Comparison of ENCODE assay signal across 1 cellular context in the genomic region with DNA sequence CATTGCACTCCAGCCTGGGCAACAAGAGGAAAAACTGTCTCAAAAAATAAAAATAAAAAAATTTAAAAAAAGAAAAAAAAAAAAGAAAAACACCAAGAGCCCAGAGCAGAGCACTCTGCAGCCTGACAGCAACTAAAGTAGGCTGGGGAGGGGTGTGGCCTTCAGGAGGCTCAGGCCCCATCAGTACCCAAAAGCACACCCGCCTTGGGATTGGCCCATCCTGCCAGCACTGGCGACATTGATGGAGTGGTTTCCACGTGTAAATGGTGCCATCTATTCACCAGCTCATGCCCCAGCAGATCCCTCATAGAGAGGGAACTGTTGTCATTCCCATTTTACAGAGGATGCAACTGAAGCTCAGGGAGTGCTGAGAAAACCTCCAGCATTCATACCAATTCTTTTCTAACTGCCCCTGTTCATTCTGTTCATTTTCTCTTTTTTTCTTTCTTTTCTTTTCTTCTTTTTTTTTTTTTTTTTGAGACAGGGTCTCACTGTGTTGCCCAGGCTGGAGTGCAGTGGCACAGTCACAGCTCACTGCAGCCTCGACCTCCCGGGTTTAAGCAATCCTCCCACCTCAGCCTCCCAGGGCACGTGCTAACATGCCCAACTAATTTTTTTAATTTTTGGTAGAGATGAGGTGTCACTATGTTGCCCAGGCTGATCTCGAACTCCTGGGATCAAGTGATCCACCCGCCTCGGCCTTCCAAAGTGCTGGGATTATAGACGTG.
TF ChIP-seq lines count a peak whose summit lies in the region.

No MANE protein-coding gene starts in this region.

TF ChIP-seq in H1, 55 proteins besides CTCF, POLR2A, EP300 and RAD21:
- TF ChIP-seq SRF (IDR thresholded peaks at IDR 0.05; ENCODE audit: low read depth, low read length), result no peak
- TF ChIP-seq KDM1A (IDR thresholded peaks at IDR 0.05; ENCODE audit: borderline replicate concordance, low read length), result no peak
- TF ChIP-seq TBP (IDR thresholded peaks at IDR 0.05; ENCODE audit: low read depth, low read length), result no peak
- TF ChIP-seq TEAD4 (IDR thresholded peaks at IDR 0.05; ENCODE audit: low read depth, low read length), result no peak
- TF ChIP-seq TAF1 (IDR thresholded peaks at IDR 0.05; ENCODE audit: low read depth, low read length), result no peak
- TF ChIP-seq, protein P1, sequence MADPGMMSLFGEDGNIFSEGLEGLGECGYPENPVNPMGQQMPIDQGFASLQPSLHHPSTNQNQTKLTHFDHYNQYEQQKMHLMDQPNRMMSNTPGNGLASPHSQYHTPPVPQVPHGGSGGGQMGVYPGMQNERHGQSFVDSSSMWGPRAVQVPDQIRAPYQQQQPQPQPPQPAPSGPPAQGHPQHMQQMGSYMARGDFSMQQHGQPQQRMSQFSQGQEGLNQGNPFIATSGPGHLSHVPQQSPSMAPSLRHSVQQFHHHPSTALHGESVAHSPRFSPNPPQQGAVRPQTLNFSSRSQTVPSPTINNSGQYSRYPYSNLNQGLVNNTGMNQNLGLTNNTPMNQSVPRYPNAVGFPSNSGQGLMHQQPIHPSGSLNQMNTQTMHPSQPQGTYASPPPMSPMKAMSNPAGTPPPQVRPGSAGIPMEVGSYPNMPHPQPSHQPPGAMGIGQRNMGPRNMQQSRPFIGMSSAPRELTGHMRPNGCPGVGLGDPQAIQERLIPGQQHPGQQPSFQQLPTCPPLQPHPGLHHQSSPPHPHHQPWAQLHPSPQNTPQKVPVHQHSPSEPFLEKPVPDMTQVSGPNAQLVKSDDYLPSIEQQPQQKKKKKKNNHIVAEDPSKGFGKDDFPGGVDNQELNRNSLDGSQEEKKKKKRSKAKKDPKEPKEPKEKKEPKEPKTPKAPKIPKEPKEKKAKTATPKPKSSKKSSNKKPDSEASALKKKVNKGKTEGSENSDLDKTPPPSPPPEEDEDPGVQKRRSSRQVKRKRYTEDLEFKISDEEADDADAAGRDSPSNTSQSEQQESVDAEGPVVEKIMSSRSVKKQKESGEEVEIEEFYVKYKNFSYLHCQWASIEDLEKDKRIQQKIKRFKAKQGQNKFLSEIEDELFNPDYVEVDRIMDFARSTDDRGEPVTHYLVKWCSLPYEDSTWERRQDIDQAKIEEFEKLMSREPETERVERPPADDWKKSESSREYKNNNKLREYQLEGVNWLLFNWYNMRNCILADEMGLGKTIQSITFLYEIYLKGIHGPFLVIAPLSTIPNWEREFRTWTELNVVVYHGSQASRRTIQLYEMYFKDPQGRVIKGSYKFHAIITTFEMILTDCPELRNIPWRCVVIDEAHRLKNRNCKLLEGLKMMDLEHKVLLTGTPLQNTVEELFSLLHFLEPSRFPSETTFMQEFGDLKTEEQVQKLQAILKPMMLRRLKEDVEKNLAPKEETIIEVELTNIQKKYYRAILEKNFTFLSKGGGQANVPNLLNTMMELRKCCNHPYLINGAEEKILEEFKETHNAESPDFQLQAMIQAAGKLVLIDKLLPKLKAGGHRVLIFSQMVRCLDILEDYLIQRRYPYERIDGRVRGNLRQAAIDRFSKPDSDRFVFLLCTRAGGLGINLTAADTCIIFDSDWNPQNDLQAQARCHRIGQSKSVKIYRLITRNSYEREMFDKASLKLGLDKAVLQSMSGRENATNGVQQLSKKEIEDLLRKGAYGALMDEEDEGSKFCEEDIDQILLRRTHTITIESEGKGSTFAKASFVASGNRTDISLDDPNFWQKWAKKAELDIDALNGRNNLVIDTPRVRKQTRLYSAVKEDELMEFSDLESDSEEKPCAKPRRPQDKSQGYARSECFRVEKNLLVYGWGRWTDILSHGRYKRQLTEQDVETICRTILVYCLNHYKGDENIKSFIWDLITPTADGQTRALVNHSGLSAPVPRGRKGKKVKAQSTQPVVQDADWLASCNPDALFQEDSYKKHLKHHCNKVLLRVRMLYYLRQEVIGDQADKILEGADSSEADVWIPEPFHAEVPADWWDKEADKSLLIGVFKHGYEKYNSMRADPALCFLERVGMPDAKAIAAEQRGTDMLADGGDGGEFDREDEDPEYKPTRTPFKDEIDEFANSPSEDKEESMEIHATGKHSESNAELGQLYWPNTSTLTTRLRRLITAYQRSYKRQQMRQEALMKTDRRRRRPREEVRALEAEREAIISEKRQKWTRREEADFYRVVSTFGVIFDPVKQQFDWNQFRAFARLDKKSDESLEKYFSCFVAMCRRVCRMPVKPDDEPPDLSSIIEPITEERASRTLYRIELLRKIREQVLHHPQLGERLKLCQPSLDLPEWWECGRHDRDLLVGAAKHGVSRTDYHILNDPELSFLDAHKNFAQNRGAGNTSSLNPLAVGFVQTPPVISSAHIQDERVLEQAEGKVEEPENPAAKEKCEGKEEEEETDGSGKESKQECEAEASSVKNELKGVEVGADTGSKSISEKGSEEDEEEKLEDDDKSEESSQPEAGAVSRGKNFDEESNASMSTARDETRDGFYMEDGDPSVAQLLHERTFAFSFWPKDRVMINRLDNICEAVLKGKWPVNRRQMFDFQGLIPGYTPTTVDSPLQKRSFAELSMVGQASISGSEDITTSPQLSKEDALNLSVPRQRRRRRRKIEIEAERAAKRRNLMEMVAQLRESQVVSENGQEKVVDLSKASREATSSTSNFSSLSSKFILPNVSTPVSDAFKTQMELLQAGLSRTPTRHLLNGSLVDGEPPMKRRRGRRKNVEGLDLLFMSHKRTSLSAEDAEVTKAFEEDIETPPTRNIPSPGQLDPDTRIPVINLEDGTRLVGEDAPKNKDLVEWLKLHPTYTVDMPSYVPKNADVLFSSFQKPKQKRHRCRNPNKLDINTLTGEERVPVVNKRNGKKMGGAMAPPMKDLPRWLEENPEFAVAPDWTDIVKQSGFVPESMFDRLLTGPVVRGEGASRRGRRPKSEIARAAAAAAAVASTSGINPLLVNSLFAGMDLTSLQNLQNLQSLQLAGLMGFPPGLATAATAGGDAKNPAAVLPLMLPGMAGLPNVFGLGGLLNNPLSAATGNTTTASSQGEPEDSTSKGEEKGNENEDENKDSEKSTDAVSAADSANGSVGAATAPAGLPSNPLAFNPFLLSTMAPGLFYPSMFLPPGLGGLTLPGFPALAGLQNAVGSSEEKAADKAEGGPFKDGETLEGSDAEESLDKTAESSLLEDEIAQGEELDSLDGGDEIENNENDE (IDR thresholded peaks at IDR 0.05; ENCODE audit: insufficient replicate concordance, low read length), result no peak
- no peak for TF ChIP-seq GTF2F1 (IDR thresholded peaks at IDR 0.05; ENCODE audit: borderline replicate concordance, low read depth, low read length)
- no peak for TF ChIP-seq BACH1 (IDR thresholded peaks at IDR 0.05; ENCODE audit: low read length)
- TF ChIP-seq, protein P2, sequence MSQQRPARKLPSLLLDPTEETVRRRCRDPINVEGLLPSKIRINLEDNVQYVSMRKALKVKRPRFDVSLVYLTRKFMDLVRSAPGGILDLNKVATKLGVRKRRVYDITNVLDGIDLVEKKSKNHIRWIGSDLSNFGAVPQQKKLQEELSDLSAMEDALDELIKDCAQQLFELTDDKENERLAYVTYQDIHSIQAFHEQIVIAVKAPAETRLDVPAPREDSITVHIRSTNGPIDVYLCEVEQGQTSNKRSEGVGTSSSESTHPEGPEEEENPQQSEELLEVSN (IDR thresholded peaks at IDR 0.05), result no peak
- TF ChIP-seq SP1 (IDR thresholded peaks at IDR 0.05; ENCODE audit: low read depth, low read length), result no peak
- no peak for TF ChIP-seq RFX5 (IDR thresholded peaks at IDR 0.05; ENCODE audit: borderline replicate concordance, low read depth, low read length)
- no peak for TF ChIP-seq JUND (IDR thresholded peaks at IDR 0.05; ENCODE audit: low read length)
- TF ChIP-seq CHD1 (IDR thresholded peaks at IDR 0.05; ENCODE audit: low read depth, low read length), result no peak
